8 cellular contexts compared by ENCODE assay signal in the genomic region with DNA sequence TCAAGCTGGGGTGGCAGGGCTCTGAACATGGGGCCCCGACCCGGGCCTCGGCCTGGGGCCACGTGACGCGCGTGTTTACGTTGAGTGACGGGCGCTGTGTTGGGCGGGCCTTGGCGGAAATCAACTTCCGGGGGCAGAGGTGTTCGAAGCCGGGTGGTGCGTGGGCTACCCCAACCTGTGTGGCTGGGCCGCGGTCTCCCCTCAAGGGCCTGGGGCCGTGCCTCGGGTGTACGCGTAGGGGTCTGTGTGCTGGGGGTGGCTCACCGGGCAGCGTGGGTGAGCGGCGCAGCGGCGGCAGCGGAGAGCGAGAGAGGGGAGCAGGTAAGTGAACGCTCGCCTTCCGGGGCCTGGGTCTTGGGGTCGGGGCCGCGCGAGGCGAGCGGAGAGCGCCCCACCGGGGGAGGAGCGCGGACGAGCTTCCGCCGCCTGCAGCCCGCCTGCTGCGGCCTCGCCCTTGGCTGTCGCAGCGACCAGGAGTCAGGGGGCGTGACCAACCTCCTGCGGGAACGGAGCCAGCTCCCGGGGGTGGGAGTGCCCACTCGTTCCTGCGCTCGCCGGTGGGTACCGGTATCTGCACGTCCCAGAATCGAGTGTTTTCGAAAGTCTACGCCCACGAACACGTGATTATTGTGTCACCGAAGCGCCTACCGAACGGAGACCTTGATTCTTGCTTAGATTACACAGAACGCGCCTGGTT. TPM values are rescaled to one million over a fixed set of nuclear protein-coding genes. Genes with fewer than 3 reads are reported as not detected.
DNase-seq lines count a peak whose midpoint lies in the region; ATAC-seq and TF ChIP-seq lines count a peak whose summit lies in the region.

A gene with protein sequence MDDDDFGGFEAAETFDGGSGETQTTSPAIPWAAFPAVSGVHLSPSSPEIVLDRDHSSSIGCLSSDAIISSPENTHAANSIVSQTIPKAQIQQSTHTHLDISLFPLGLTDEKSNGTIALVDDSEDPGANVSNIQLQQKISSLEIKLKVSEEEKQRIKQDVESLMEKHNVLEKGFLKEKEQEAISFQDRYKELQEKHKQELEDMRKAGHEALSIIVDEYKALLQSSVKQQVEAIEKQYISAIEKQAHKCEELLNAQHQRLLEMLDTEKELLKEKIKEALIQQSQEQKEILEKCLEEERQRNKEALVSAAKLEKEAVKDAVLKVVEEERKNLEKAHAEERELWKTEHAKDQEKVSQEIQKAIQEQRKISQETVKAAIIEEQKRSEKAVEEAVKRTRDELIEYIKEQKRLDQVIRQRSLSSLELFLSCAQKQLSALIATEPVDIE (plus strand): TSS at position 136 of the 697 bp plus-strand sequence. CDS start 66,760 bp downstream, outside the sequence.

- H3K4me1 ChIP-seq in muscle layer of duodenum (ENCODE audit: control insufficient read depth in 1 of 2, insufficient read depth in 2 of 2, low read length in 2 of 2): peaks cover 0 to 7% of the 10 kb centered on the region in 2 donors

- no peaks in the 10 kb centered on the region for H3K27me3 ChIP-seq in muscle layer of duodenum (ENCODE audit: low read depth, low read length)

- peak within 1 kb of the TSS; percentile 95 for H3K27ac ChIP-seq in muscle layer of duodenum (ENCODE audit: low read length)

- H3K27me3 Mint-ChIP-seq in activated T-cell treated with anti-CD3 and anti-CD28 coated beads, Interleukin-2, amount 50 U/mL, for 24 hours: no peaks in the 10 kb centered on the region

- H3K27ac Mint-ChIP-seq in activated T-cell treated with anti-CD3 and anti-CD28 coated beads, Interleukin-2, amount 50 U/mL, for 24 hours: peak within 1 kb of the TSS; percentile 99

- ATAC-seq in GM21526 (IDR thresholded peaks at IDR 0.05; ENCODE audit: low FRiP score, unreplicated experiment): peak; percentile 92
- peak; percentile 93 for ATAC-seq in esophagus mucosa

- peak within 1 kb of the TSS; percentile 78 to 94 for H3K4me3 ChIP-seq in muscle layer of duodenum (ENCODE audit: low read depth in 1 of 2, low read length in 2 of 2)

- H3K36me3 ChIP-seq in muscle layer of duodenum (ENCODE audit: control insufficient read depth in 1 of 2, insufficient read depth in 2 of 2, low read length in 2 of 2): peaks cover 0 to 9% of the 10 kb centered on the region in 2 donors

- H3K36me3 Mint-ChIP-seq in activated T-cell treated with anti-CD3 and anti-CD28 coated beads, Interleukin-2, amount 50 U/mL, for 24 hours (ENCODE audit: low read depth): peaks cover 43% of the 10 kb centered on the region

- H3K4me3 Mint-ChIP-seq in activated T-cell treated with anti-CD3 and anti-CD28 coated beads, Interleukin-2, amount 50 U/mL, for 24 hours: peak within 1 kb of the TSS; percentile 89

- DNase-seq in DMS 273 (lab: John Stamatoyannopoulos, UW; ENCODE audit: unreplicated experiment): peak; percentile 84
- peak; percentile 86 for DNase-seq in HuH-7 (ENCODE audit: low spot score)
- DNase-seq in activated T-cell treated with anti-CD3 and anti-CD28 coated beads, Interleukin-2, amount 50 U/mL, for 24 hours: peak; percentile 90
- peak; percentile 67 to 82 for DNase-seq in stimulated activated CD8-positive, alpha-beta memory T cell treated with anti-CD3 and anti-CD28 coated beads, Interleukin-7, amount 100 ng/mL, for 48 hours (ENCODE audit: extremely low read depth in 1 of 2, low read depth in 1 of 2)

- peaks cover 22% of the 10 kb centered on the region for H3K9me3 Mint-ChIP-seq in activated T-cell treated with anti-CD3 and anti-CD28 coated beads, Interleukin-2, amount 50 U/mL, for 24 hours

- peaks cover 0 to 3% of the 10 kb centered on the region in 2 donors for H3K9me3 ChIP-seq in muscle layer of duodenum (ENCODE audit: control insufficient read depth in 1 of 2, low read length in 2 of 2)

- H3K4me1 Mint-ChIP-seq in activated T-cell treated with anti-CD3 and anti-CD28 coated beads, Interleukin-2, amount 50 U/mL, for 24 hours (ENCODE audit: low read depth): peaks cover 75% of the 10 kb centered on the region

TF ChIP-seq in PFSK-1, 5 proteins besides CTCF, POLR2A, EP300 and RAD21:
- TF ChIP-seq, protein P1, sequence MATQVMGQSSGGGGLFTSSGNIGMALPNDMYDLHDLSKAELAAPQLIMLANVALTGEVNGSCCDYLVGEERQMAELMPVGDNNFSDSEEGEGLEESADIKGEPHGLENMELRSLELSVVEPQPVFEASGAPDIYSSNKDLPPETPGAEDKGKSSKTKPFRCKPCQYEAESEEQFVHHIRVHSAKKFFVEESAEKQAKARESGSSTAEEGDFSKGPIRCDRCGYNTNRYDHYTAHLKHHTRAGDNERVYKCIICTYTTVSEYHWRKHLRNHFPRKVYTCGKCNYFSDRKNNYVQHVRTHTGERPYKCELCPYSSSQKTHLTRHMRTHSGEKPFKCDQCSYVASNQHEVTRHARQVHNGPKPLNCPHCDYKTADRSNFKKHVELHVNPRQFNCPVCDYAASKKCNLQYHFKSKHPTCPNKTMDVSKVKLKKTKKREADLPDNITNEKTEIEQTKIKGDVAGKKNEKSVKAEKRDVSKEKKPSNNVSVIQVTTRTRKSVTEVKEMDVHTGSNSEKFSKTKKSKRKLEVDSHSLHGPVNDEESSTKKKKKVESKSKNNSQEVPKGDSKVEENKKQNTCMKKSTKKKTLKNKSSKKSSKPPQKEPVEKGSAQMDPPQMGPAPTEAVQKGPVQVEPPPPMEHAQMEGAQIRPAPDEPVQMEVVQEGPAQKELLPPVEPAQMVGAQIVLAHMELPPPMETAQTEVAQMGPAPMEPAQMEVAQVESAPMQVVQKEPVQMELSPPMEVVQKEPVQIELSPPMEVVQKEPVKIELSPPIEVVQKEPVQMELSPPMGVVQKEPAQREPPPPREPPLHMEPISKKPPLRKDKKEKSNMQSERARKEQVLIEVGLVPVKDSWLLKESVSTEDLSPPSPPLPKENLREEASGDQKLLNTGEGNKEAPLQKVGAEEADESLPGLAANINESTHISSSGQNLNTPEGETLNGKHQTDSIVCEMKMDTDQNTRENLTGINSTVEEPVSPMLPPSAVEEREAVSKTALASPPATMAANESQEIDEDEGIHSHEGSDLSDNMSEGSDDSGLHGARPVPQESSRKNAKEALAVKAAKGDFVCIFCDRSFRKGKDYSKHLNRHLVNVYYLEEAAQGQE (IDR thresholded peaks at IDR 0.05; ENCODE audit: insufficient read depth in 1 of 2, low read depth in 2 of 2, low read length in 2 of 2): peak in 1 of 2 experiments; percentile 2; a peak in 1 of 4 replicates
- TF ChIP-seq POLR2AphosphoS5 (IDR thresholded peaks at IDR 0.05; ENCODE audit: low read depth, low read length): peak; percentile 67
- TF ChIP-seq TAF1 (IDR thresholded peaks at IDR 0.05; ENCODE audit: borderline replicate concordance, insufficient read depth, low read length): no peak
- TF ChIP-seq FOXP2 (optimal IDR thresholded peaks at IDR 0.05; ENCODE audit: borderline replicate concordance, extremely low read depth, extremely low read length, insufficient read depth): peak; percentile 89
- TF ChIP-seq SIN3A (IDR thresholded peaks at IDR 0.05; ENCODE audit: borderline replicate concordance, insufficient read depth, low read length): peak; percentile 24; the same call in 1 of the 2 replicates

RNA-seq across cellular contexts. Expression of the gene that starts here (rescaled TPM):
- polyA plus RNA-seq in PFSK-1 (2012; ENCODE audit: insufficient read length, low read depth): 29.7 TPM
- 13.3 TPM for total RNA-seq in esophagus mucosa

Comparison
In these comparisons a context has a peak if more than half of its experiments do, and no peak if none do; other contexts are left out.
1. Peak in every context shown above with its lines: DNase-seq, ATAC-seq, H3K4me3 ChIP-seq and H3K27ac ChIP-seq.